ENCODE assay signal across 1 cellular context in the genomic region with DNA sequence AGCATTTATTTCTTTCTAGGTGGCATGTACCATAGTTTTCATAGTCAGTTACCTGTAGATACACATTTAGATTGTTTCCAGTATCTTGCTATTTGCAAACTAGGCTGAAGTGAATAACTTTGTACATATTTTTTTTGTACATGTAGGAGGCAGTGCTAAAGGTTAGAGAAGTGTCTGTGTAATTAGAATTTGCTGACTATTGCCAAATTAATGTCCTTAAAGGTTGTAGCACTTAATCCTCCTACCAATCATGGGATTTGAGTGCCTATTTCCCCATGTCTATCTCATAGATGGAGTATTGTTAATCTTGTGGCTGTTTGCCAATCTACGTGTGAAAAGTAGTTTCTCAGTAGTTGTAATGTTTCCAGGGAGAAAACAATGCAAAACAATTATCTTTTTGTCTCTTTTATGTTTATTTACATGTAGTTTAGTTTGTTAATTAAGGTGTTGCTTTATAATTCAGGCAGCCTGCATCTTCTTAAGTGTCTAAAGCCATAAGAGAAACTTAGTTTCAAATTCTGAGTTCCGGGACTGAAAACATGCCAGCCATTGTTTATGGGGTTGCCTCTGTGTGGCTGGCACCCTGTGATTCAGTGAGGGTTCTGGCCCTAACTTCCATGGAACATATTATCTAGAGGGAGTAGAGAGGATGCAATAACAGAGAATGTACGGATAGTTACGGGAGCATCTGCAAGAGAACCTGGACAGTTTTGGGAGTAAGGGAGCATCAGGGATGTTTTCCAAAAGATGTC.
TF ChIP-seq lines count a peak whose summit lies in the region.

No MANE protein-coding gene starts in this region.

TF ChIP-seq in IMR-90, 13 proteins besides CTCF, POLR2A, EP300 and RAD21 (continued from another document):
- TF ChIP-seq, protein P1, sequence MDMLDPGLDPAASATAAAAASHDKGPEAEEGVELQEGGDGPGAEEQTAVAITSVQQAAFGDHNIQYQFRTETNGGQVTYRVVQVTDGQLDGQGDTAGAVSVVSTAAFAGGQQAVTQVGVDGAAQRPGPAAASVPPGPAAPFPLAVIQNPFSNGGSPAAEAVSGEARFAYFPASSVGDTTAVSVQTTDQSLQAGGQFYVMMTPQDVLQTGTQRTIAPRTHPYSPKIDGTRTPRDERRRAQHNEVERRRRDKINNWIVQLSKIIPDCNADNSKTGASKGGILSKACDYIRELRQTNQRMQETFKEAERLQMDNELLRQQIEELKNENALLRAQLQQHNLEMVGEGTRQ (IDR thresholded peaks at IDR 0.05; ENCODE audit: low read depth, low read length): no peak
- no peak for TF ChIP-seq CHD1 (IDR thresholded peaks at IDR 0.05; ENCODE audit: low read depth, low read length)
